19 cellular contexts compared by ENCODE assay signal in genomic region chr20:7936735-7937078, GRCh38. TPM values are rescaled to one million over a fixed set of nuclear protein-coding genes. Genes with fewer than 3 reads are reported as not detected.
DNase-seq lines count a peak whose midpoint lies in the region; ATAC-seq and TF ChIP-seq lines count a peak whose summit lies in the region.
"Had no signal": no experiment of that assay in that cellular context is flagged by ENCODE, and none has a peak within 500 bp of the region (broad histone marks: within the 10 kb centered on the region; RNA-seq: fewer than 3 reads in every experiment).

No MANE protein-coding gene starts in this region.

- H3K4me2 ChIP-seq in GM23338 (no peak overlapping the region), osteoblast (ENCODE audit: insufficient read depth, low read length) (peak overlapping the region; percentile 74), neural progenitor cell (no peak overlapping the region)

- H3K36me3 Mint-ChIP-seq in GM23338 (ENCODE audit: low read depth) (peaks cover 6% of the 10 kb centered on the region; the same call in 2 of the 3 replicates), glutamatergic neuron (ENCODE audit: unreplicated experiment) (no peaks in the 10 kb centered on the region), neural progenitor cell (no peaks in the 10 kb centered on the region)
- no peaks in the 10 kb centered on the region for H3K36me3 Mint-ChIP-seq in stimulated activated memory B cell treated with anti-CD40 and anti-IgM and Interleukin-4, amounts not matched to agents 10 μg/mL and 1 μg/mL and 100 μg/mL, for 72 hours
- H3K36me3 Mint-ChIP-seq: activated naive CD4-positive, alpha-beta T cell treated with anti-CD3 and anti-CD28 coated beads, Interleukin-2, amount 10 ng/mL, durations not matched to agents 7 days and 5 days; stimulated activated effector memory CD8-positive, alpha-beta T cell treated with anti-CD3 and anti-CD28 coated beads, Interleukin-12 subunit alpha, Interleukin-12 subunit beta, amount 100 ng/mL, for 72 hours had no signal

- H3K4me3 ChIP-seq in GM23338 = no peak overlapping the region
- peak overlapping the region; percentile 47; the same call in 1 of the 2 replicates for H3K4me3 ChIP-seq in SJCRH30
- no peak overlapping the region for H3K4me3 ChIP-seq in osteoblast (ENCODE audit: insufficient read depth, low read length)
- no peak overlapping the region for H3K4me3 ChIP-seq in neural progenitor cell
- H3K4me3 ChIP-seq: tibial artery had no signal

- H3K27ac ChIP-seq in GM23338 (ENCODE audit: low read depth) = no peak overlapping the region
- H3K27ac ChIP-seq in SJCRH30 = no peak overlapping the region
- H3K27ac ChIP-seq in osteoblast (ENCODE audit: low read depth, low read length) = no peak overlapping the region
- no peak overlapping the region for H3K27ac ChIP-seq in neural progenitor cell
- H3K27ac ChIP-seq: neutrophil, tibial artery had no signal

- H3K79me2 ChIP-seq in GM23338 (replicated peaks; ENCODE audit: insufficient read depth) = no peaks in the 10 kb centered on the region
- H3K79me2 ChIP-seq in osteoblast (ENCODE audit: insufficient read depth, low read length) = no peaks in the 10 kb centered on the region
- H3K79me2 ChIP-seq in neural progenitor cell (ENCODE audit: low read depth) = no peaks in the 10 kb centered on the region

- H4K20me1 ChIP-seq in GM23338 (replicated peaks; ENCODE audit: insufficient read depth) = no peaks in the 10 kb centered on the region
- no peaks in the 10 kb centered on the region for H4K20me1 ChIP-seq in osteoblast (ENCODE audit: insufficient read depth, low read length)
- H4K20me1 ChIP-seq in neural progenitor cell (ENCODE audit: low read depth) = no peaks in the 10 kb centered on the region

- no peak overlapping the region for H3K27ac Mint-ChIP-seq in GM23338
- no peak overlapping the region for H3K27ac Mint-ChIP-seq in glutamatergic neuron (ENCODE audit: unreplicated experiment)
- no peak overlapping the region for H3K27ac Mint-ChIP-seq in neural progenitor cell
- H3K27ac Mint-ChIP-seq in stimulated activated memory B cell treated with anti-CD40 and anti-IgM and Interleukin-4, amounts not matched to agents 10 μg/mL and 1 μg/mL and 100 μg/mL, for 72 hours = no peak overlapping the region
- H3K27ac Mint-ChIP-seq: activated B cell treated with CpG ODN at 0.5 μM for 24 hours; activated CD4-positive, alpha-beta memory T cell treated with anti-CD3 and anti-CD28 coated beads, Interleukin-2, amount 10 ng/mL, durations not matched to agents 7 days and 5 days; activated naive CD4-positive, alpha-beta T cell treated with anti-CD3 and anti-CD28 coated beads, Interleukin-2, amount 10 ng/mL, durations not matched to agents 7 days and 5 days; stimulated activated effector memory CD8-positive, alpha-beta T cell treated with anti-CD3 and anti-CD28 coated beads, Interleukin-12 subunit alpha, Interleukin-12 subunit beta, amount 100 ng/mL, for 72 hours had no signal

- no peaks in the 10 kb centered on the region for H3K9me3 ChIP-seq in SJCRH30 (replicated peaks)
- H3K9me3 ChIP-seq in osteoblast (ENCODE audit: low read depth, low read length) = no peaks in the 10 kb centered on the region
- H3K9me3 ChIP-seq in neural progenitor cell (ENCODE audit: low read depth) = no peaks in the 10 kb centered on the region
- H3K9me3 ChIP-seq: neutrophil, tibial artery had no signal

- H3F3A ChIP-seq in GM23338 (replicated peaks; ENCODE audit: low read depth) (no peaks in the 10 kb centered on the region), neural progenitor cell (ENCODE audit: low read depth) (no peaks in the 10 kb centered on the region)

- H2AFZ ChIP-seq in GM23338 (no peak overlapping the region), osteoblast (ENCODE audit: low read length) (no peak overlapping the region), neural progenitor cell (replicated peaks) (no peak overlapping the region)

- 0 out of 2 replicates have a peak, but pooled peaks cover 1% of the 10 kb centered on the region for H3K9me2 ChIP-seq in GM23338 (ENCODE audit: insufficient read depth)

- H3K27me3 ChIP-seq in GM23338 (ENCODE audit: insufficient read depth) = no peaks in the 10 kb centered on the region
- no peaks in the 10 kb centered on the region for H3K27me3 ChIP-seq in SJCRH30
- H3K27me3 ChIP-seq in osteoblast (ENCODE audit: insufficient read depth, low read length) = peaks cover 15% of the 10 kb centered on the region
- H3K27me3 ChIP-seq in neural progenitor cell = no peaks in the 10 kb centered on the region
- H3K27me3 ChIP-seq: neutrophil, tibial artery had no signal

- H3K9ac ChIP-seq in neural progenitor cell = no peak overlapping the region

- peaks cover 7% of the 10 kb centered on the region for H3K9me3 Mint-ChIP-seq in GM23338
- H3K9me3 Mint-ChIP-seq in glutamatergic neuron (ENCODE audit: unreplicated experiment) = no peaks in the 10 kb centered on the region
- H3K9me3 Mint-ChIP-seq in neural progenitor cell = peaks cover 7% of the 10 kb centered on the region
- no peaks in the 10 kb centered on the region for H3K9me3 Mint-ChIP-seq in stimulated activated memory B cell treated with anti-CD40 and anti-IgM and Interleukin-4, amounts not matched to agents 10 μg/mL and 1 μg/mL and 100 μg/mL, for 72 hours
- H3K9me3 Mint-ChIP-seq: activated B cell treated with CpG ODN at 0.5 μM for 24 hours; activated CD4-positive, alpha-beta memory T cell treated with anti-CD3 and anti-CD28 coated beads, Interleukin-2, amount 10 ng/mL, durations not matched to agents 7 days and 5 days; activated naive CD4-positive, alpha-beta T cell treated with anti-CD3 and anti-CD28 coated beads, Interleukin-2, amount 10 ng/mL, durations not matched to agents 7 days and 5 days; stimulated activated effector memory CD8-positive, alpha-beta T cell treated with anti-CD3 and anti-CD28 coated beads, Interleukin-12 subunit alpha, Interleukin-12 subunit beta, amount 100 ng/mL, for 72 hours had no signal

- H3K4me1 ChIP-seq in GM23338 (ENCODE audit: insufficient read depth) = no peaks in the 10 kb centered on the region
- no peaks in the 10 kb centered on the region for H3K4me1 ChIP-seq in SJCRH30
- H3K4me1 ChIP-seq in osteoblast (ENCODE audit: insufficient read depth, low read length) = peaks cover 3% of the 10 kb centered on the region
- H3K4me1 ChIP-seq in neural progenitor cell = peaks cover 4% of the 10 kb centered on the region

- no peak for DNase-seq in GM23338 (ENCODE audit: low spot score)
- DNase-seq in SJCRH30 = no peak
- no peak for DNase-seq in glutamatergic neuron
- no peak for DNase-seq in osteoblast (ENCODE audit: insufficient read length, low spot score, missing footprints)
- DNase-seq in neural progenitor cell (ENCODE audit: low spot score) = no peak
- no peak for DNase-seq in hippocampal formation (lab: John Stamatoyannopoulos, UW)
- no peak for DNase-seq in ecto neural progenitor cell (ENCODE audit: low spot score)
- DNase-seq: activated B cell treated with CpG ODN at 0.5 μM for 24 hours, NCI-H2107 had no signal

- H3K4me1 Mint-ChIP-seq in GM23338 (peaks cover 3% of the 10 kb centered on the region; the same call in 1 of the 3 replicates), glutamatergic neuron (ENCODE audit: low read depth, unreplicated experiment) (no peaks in the 10 kb centered on the region), neural progenitor cell (peaks cover 8% of the 10 kb centered on the region)
- H3K4me1 Mint-ChIP-seq in stimulated activated memory B cell treated with anti-CD40 and anti-IgM and Interleukin-4, amounts not matched to agents 10 μg/mL and 1 μg/mL and 100 μg/mL, for 72 hours = peaks cover 17% of the 10 kb centered on the region
- H3K4me1 Mint-ChIP-seq: activated CD4-positive, alpha-beta memory T cell treated with anti-CD3 and anti-CD28 coated beads, Interleukin-2, amount 10 ng/mL, durations not matched to agents 7 days and 5 days; activated naive CD4-positive, alpha-beta T cell treated with anti-CD3 and anti-CD28 coated beads, Interleukin-2, amount 10 ng/mL, durations not matched to agents 7 days and 5 days; stimulated activated effector memory CD8-positive, alpha-beta T cell treated with anti-CD3 and anti-CD28 coated beads, Interleukin-12 subunit alpha, Interleukin-12 subunit beta, amount 100 ng/mL, for 72 hours had no signal

- no peak for ATAC-seq in GM23338
- no peak for ATAC-seq in stimulated activated memory B cell treated with anti-CD40 and anti-IgM and Interleukin-4, amounts not matched to agents 10 μg/mL and 1 μg/mL and 100 μg/mL, for 72 hours

- H3K27me3 Mint-ChIP-seq in GM23338 (ENCODE audit: insufficient read depth, low read depth, poor library complexity) = peaks cover 2% of the 10 kb centered on the region
- H3K27me3 Mint-ChIP-seq in glutamatergic neuron (ENCODE audit: unreplicated experiment) = no peaks in the 10 kb centered on the region
- no peaks in the 10 kb centered on the region for H3K27me3 Mint-ChIP-seq in neural progenitor cell (ENCODE audit: insufficient read depth, low read depth)
- peaks cover 8% of the 10 kb centered on the region for H3K27me3 Mint-ChIP-seq in stimulated activated memory B cell treated with anti-CD40 and anti-IgM and Interleukin-4, amounts not matched to agents 10 μg/mL and 1 μg/mL and 100 μg/mL, for 72 hours
- H3K27me3 Mint-ChIP-seq: activated naive CD4-positive, alpha-beta T cell treated with anti-CD3 and anti-CD28 coated beads, Interleukin-2, amount 10 ng/mL, durations not matched to agents 7 days and 5 days had no signal

- TF ChIP-seq CTCF in GM23338 (conservative IDR thresholded peaks at IDR 0.05; ENCODE audit: low read depth in 2 of 2) (no peak), glutamatergic neuron (IDR thresholded peaks at IDR 0.05; ENCODE audit: partially characterized antibody, unreplicated experiment) (peak; percentile 28), osteoblast (IDR thresholded peaks at IDR 0.05; ENCODE audit: extremely low read depth, low read depth, low read length) (no peak), neural progenitor cell (IDR thresholded peaks at IDR 0.05) (no peak)

- H3K36me3 ChIP-seq in GM23338 (ENCODE audit: insufficient read depth) (no peaks in the 10 kb centered on the region), SJCRH30 (no peaks in the 10 kb centered on the region), osteoblast (ENCODE audit: insufficient read depth, low read length) (no peaks in the 10 kb centered on the region), neural progenitor cell (no peaks in the 10 kb centered on the region)
- H3K36me3 ChIP-seq: neutrophil, tibial artery had no signal

- H3K4me3 Mint-ChIP-seq in GM23338 (0 out of 3 replicates have a peak overlapping the region, but pooled peaks have one; percentile 62), glutamatergic neuron (ENCODE audit: unreplicated experiment) (no peak overlapping the region), neural progenitor cell (no peak overlapping the region)
- no peak overlapping the region for H3K4me3 Mint-ChIP-seq in stimulated activated memory B cell treated with anti-CD40 and anti-IgM and Interleukin-4, amounts not matched to agents 10 μg/mL and 1 μg/mL and 100 μg/mL, for 72 hours
- H3K4me3 Mint-ChIP-seq: activated B cell treated with CpG ODN at 0.5 μM for 24 hours; activated CD4-positive, alpha-beta memory T cell treated with anti-CD3 and anti-CD28 coated beads, Interleukin-2, amount 10 ng/mL, durations not matched to agents 7 days and 5 days; activated naive CD4-positive, alpha-beta T cell treated with anti-CD3 and anti-CD28 coated beads, Interleukin-2, amount 10 ng/mL, durations not matched to agents 7 days and 5 days; stimulated activated effector memory CD8-positive, alpha-beta T cell treated with anti-CD3 and anti-CD28 coated beads, Interleukin-12 subunit alpha, Interleukin-12 subunit beta, amount 100 ng/mL, for 72 hours had no signal

RNA-seq across cellular contexts. Expression of gene HAO1, which starts 3.6 kb away (rescaled TPM):
- not detected in 2 replicates for total RNA-seq in GM23338 (2014; rRNA removed; shearing (Covaris generic))
- polyA plus RNA-seq in GM23338 (2016; fragmentation: Nextera tagmentation; extraction: Ambion mirVana) = not detected in 2 replicates
- not detected in 2 replicates for total RNA-seq in SJCRH30 (2014; rRNA removed; shearing (Covaris generic))
- total RNA-seq in glutamatergic neuron (ENCODE audit: unreplicated experiment) = not detected
- total RNA-seq in osteoblast = not detected in 2 replicates
- not detected in 2 replicates for total RNA-seq in neural progenitor cell (ENCODE audit: low replicate concordance)
- total RNA-seq: activated B cell treated with CpG ODN at 0.5 μM for 24 hours; activated CD4-positive, alpha-beta memory T cell treated with anti-CD3 and anti-CD28 coated beads, Interleukin-2, amount 10 ng/mL, durations not matched to agents 7 days and 5 days; aorta; Right ventricle myocardium superior; T-helper 2 cell treated with Interferon-gamma antibody and Interleukin-4, amounts not matched to agents 100 ng/mL and 5 ng/mL, for 36 hours had no signal
- polyA plus RNA-seq: aorta, keratinocyte had no signal
